Comparison of ENCODE assay signal across 23 cellular contexts in genomic region chr12:12887471-12887870, GRCh38. TPM values are rescaled to one million over a fixed set of nuclear protein-coding genes. Genes with fewer than 3 reads are reported as not detected.
DNase-seq lines count a peak whose midpoint lies in the region; FAIRE-seq and TF ChIP-seq lines count a peak whose summit lies in the region.
"Had no signal": no experiment of that assay in that cellular context is flagged by ENCODE, and none has a peak within 500 bp of the region (broad histone marks: within the 10 kb centered on the region; RNA-seq: fewer than 3 reads in every experiment).

No MANE protein-coding gene starts in this region.

- CTCF ChIA-PET in H1 (lab: Charles Lee; ENCODE audit: partially characterized antibody) = interaction anchor here (1.0 kb wide), 2 partner anchors 10 to 325 kb away, joined by 4 to 5 read pairs; no protein-coding TSS in a partner anchor

- H3K79me2 ChIP-seq in H1 (ENCODE audit: control insufficient read depth in 1 of 2, insufficient read depth in 2 of 2, low read length in 2 of 2) = no peaks in the 10 kb centered on the region

- no peaks in the 10 kb centered on the region for H4K20me1 ChIP-seq in H1 (replicated peaks in 1 of 2; ENCODE audit: control insufficient read depth in 1 of 2, insufficient read depth in 2 of 2, low read length in 2 of 2)

- no peak overlapping the region for H3K56ac ChIP-seq in H1 (replicated peaks; ENCODE audit: insufficient read length, low read depth, low read length)

- H3K4me1 ChIP-seq in H1 (replicated peaks in 1 of 4; ENCODE audit: control insufficient read depth in 3 of 4, insufficient read depth in 4 of 4, low read length in 3 of 4) (peaks cover 8 to 19% (median 16%) of the 10 kb centered on the region in 4 experiments; a peak in 6 of 7 replicates), transverse colon (peaks cover 0 to 37% (median 18%) of the 10 kb centered on the region in 4 donors), suprapubic skin (peaks cover 20% of the 10 kb centered on the region)

- H3K4ac ChIP-seq in H1 (replicated peaks; ENCODE audit: insufficient read length, low read depth, low read length) = no peak overlapping the region

- no peak overlapping the region for H2AK5ac ChIP-seq in H1 (ENCODE audit: low read depth, low read length)

- H3K23me2 ChIP-seq in H1 (ENCODE audit: low read depth, low read length) = peaks cover 11% of the 10 kb centered on the region; the same call in 1 of the 2 replicates

- in situ Hi-C loops in transverse colon (cut with MboI; ENCODE audit: low pct_ligation_motif_present in 1 of 4, low pct_unique_long_range_greater_than_20kb in 1 of 4, low sequenced_read_pairs in 3 of 4) = no loop called here

- no peak overlapping the region for H3K4me2 ChIP-seq in H1 (ENCODE audit: insufficient read depth in 1 of 2, low read depth in 2 of 2, low read length in 2 of 2)

- no peak overlapping the region for H2BK5ac ChIP-seq in H1 (ENCODE audit: low read depth, low read length)

- H3K4me3 ChIP-seq in H1 (ENCODE audit: extremely low read depth in 1 of 4, insufficient read depth in 2 of 4, low read depth in 3 of 4, low read length in 4 of 4) (no peak overlapping the region), transverse colon (no peak overlapping the region), suprapubic skin (no peak overlapping the region)
- H3K4me3 ChIP-seq: GM23248, HAP-1, SJSA1 had no signal

- peaks cover 0 to 37% (median 20%) of the 10 kb centered on the region in 4 experiments; a peak in 6 of 7 replicates for H3K27me3 ChIP-seq in H1 (replicated peaks in 1 of 4; ENCODE audit: control insufficient read depth in 3 of 4, extremely low read depth in 1 of 4, insufficient read depth in 3 of 4, low read length in 3 of 4)
- H3K27me3 ChIP-seq in transverse colon = peaks cover 3% of the 10 kb centered on the region
- H3K27me3 ChIP-seq in suprapubic skin = no peaks in the 10 kb centered on the region
- H3K27me3 ChIP-seq: SJSA1 had no signal

- no peak overlapping the region for H3K27ac ChIP-seq in H1 (ENCODE audit: low read depth, low read length)
- peak overlapping the region in 3 of 4 donors; percentile 17 to 35 (median 19) for H3K27ac ChIP-seq in transverse colon
- H3K27ac ChIP-seq in suprapubic skin = no peak overlapping the region
- H3K27ac ChIP-seq: GM23248, SJSA1 had no signal

- H2AFZ ChIP-seq in H1 (ENCODE audit: low read length) = no peak overlapping the region
- H2AFZ ChIP-seq: GM23248 had no signal

- no peak overlapping the region for H3K14ac ChIP-seq in H1 (ENCODE audit: insufficient read length)

- no peak overlapping the region for H3K18ac ChIP-seq in H1 (ENCODE audit: extremely low read depth, low read length)

- H2BK12ac ChIP-seq in H1 (ENCODE audit: low read depth, low read length) = no peak overlapping the region

- no peak overlapping the region for H3K9ac ChIP-seq in H1 (replicated peaks in 1 of 4; ENCODE audit: extremely low read depth in 1 of 4, low read depth in 3 of 4, low read length in 3 of 4)
- H3K9ac ChIP-seq: GM23248 had no signal

- POLR2A ChIA-PET in H1 (lab: Charles Lee; ENCODE audit: partially characterized antibody) = no interaction called here

- no peak overlapping the region for H4K91ac ChIP-seq in H1 (replicated peaks; ENCODE audit: insufficient read length, low read length)

- H2BK20ac ChIP-seq in H1 (ENCODE audit: low read length) = 0 out of 2 replicates have a peak overlapping the region, but pooled peaks have one; percentile 32

- TF ChIP-seq CTCF in H1 (IDR thresholded peaks at IDR 0.05; ENCODE audit: control extremely low read depth in 1 of 3, insufficient read depth in 1 of 3, low read depth in 1 of 3, low read length in 3 of 3) (no peak), transverse colon (IDR thresholded peaks at IDR 0.05) (no peak), suprapubic skin (IDR thresholded peaks at IDR 0.05) (no peak)

- WGBS in H1 (ENCODE audit: extremely low coverage in 1 of 2, insufficient coverage in 1 of 2, insufficient read length in 1 of 2, insufficient replicate concordance in 2 of 2, low coverage in 1 of 2, low lambda C conversion rate in 2 of 2, missing lambda C conversion rate in 1 of 2), 2 experiments = 71% methylated on average over 7 of the region's 7 CpGs; no CpG with 5 or more reads in 1 of the 2 experiments
- WGBS in transverse colon (ENCODE audit: low coverage in 1 of 2), 2 donors = 44 to 51% methylated on average over 4 to 7 of the region's 7 CpGs
- 74% methylated on average over 7 of the region's 7 CpGs for WGBS in suprapubic skin

- no peak overlapping the region for H3K23ac ChIP-seq in H1 (ENCODE audit: insufficient read length)

- H4K8ac ChIP-seq in H1 (ENCODE audit: extremely low read depth, insufficient read depth, low read length) = no peak overlapping the region

- no peak overlapping the region for H2BK120ac ChIP-seq in H1 (replicated peaks; ENCODE audit: low read depth, low read length)

- no peaks in the 10 kb centered on the region for H3K79me1 ChIP-seq in H1 (ENCODE audit: low read depth, low read length)

- H3K36me3 ChIP-seq in H1 (ENCODE audit: control insufficient read depth in 2 of 4, insufficient read depth in 4 of 4, low read length in 3 of 4) = no peaks in the 10 kb centered on the region
- H3K36me3 ChIP-seq in transverse colon = no peaks in the 10 kb centered on the region
- H3K36me3 ChIP-seq in suprapubic skin = no peaks in the 10 kb centered on the region
- H3K36me3 ChIP-seq: HAP-1, SJSA1 had no signal

- FAIRE-seq in H1 (lab: Jason Lieb, UNC) = no peak
- FAIRE-seq: D721Med, GM12891 had no signal

- no peak for TF ChIP-seq POLR2A in H1 (IDR thresholded peaks at IDR 0.05; ENCODE audit: control extremely low read depth in 1 of 2, low read depth in 2 of 2, low read length in 2 of 2)
- no peak for TF ChIP-seq POLR2A in transverse colon (IDR thresholded peaks at IDR 0.05)
- TF ChIP-seq POLR2A in suprapubic skin (IDR thresholded peaks at IDR 0.05) = no peak

- intact Hi-C loops in transverse colon (cut with DNase I; ENCODE audit: low total_unique reads) = no loop called here

- no peaks in the 10 kb centered on the region for H3K9me3 ChIP-seq in H1 (ENCODE audit: insufficient read depth in 2 of 2, low read depth in 1 of 2, low read length in 1 of 2)
- no peaks in the 10 kb centered on the region for H3K9me3 ChIP-seq in transverse colon
- no peaks in the 10 kb centered on the region for H3K9me3 ChIP-seq in suprapubic skin
- H3K9me3 ChIP-seq: HAP-1 had no signal

- TF ChIP-seq EP300 in H1 (IDR thresholded peaks at IDR 0.05; ENCODE audit: borderline replicate concordance in 1 of 2, low read depth in 2 of 2, low read length in 2 of 2) (no peak), transverse colon (IDR thresholded peaks at IDR 0.05; ENCODE audit: low read depth) (no peak), suprapubic skin (IDR thresholded peaks at IDR 0.05) (no peak)

- TF ChIP-seq RAD21 in H1 (IDR thresholded peaks at IDR 0.05 in 1 of 2, conservative IDR thresholded peaks at IDR 0.05 in 1 of 2; ENCODE audit: low read depth in 2 of 2, low read length in 2 of 2) = no peak

- DNase-seq in EH (ENCODE audit: low read depth) (peak; percentile 16), M059J (ENCODE audit: low read depth) (peak; percentile 38), H1 (ENCODE audit: low read depth in 1 of 2, low spot score in 2 of 2) (no peak), transverse colon (no peak), SK-N-DZ (ENCODE audit: low spot score) (no peak), AML-193 (lab: John Stamatoyannopoulos, UW) (no peak), NCI-H2081 (lab: John Stamatoyannopoulos, UW) (no peak), suprapubic skin (ENCODE audit: low spot score in 2 of 2) (no peak)
- DNase-seq: C1 segment of cervical spinal cord; CD8-positive, alpha-beta T cell; DMS79; GM23248; NCI-H1092; NCI-H1436; NCI-H187 treated with DMSO at 0.1 percent for 48 hours; NCI-H226; NCI-H510A treated with DMSO at 0.1 percent for 48 hours; NCI-H774; NK-92 treated with Interleukin-12 subunit alpha and Interleukin-12 subunit beta, amount 100 ng/mL, for 24 hours had no signal

- H2BK15ac ChIP-seq in H1 (ENCODE audit: low read length) = no peak overlapping the region

- no peak overlapping the region for H4K5ac ChIP-seq in H1 (ENCODE audit: insufficient read length, low read depth, low read length)

TF ChIP-seq in H1, 55 proteins besides CTCF, POLR2A, EP300 and RAD21 (continues in another document):
- TF ChIP-seq TEAD4 (IDR thresholded peaks at IDR 0.05; ENCODE audit: low read depth, low read length) (no peak), POLR2AphosphoS5 (IDR thresholded peaks at IDR 0.05; ENCODE audit: low read depth, low read length) (no peak), NRF1 (IDR thresholded peaks at IDR 0.05; ENCODE audit: low read depth, low read length) (no peak), BCL11A (IDR thresholded peaks at IDR 0.05; ENCODE audit: low read depth in 2 of 2, low read length in 2 of 2) (no peak), EZH2 (IDR thresholded peaks at IDR 0.05; ENCODE audit: low read depth, low read length, severe bottlenecking) (no peak), ZNF274 (IDR thresholded peaks at IDR 0.05; ENCODE audit: borderline replicate concordance, extremely low read depth, low read length) (no peak), SP2 (IDR thresholded peaks at IDR 0.05; ENCODE audit: low read length) (no peak), NANOG (IDR thresholded peaks at IDR 0.05; ENCODE audit: insufficient read depth, low read depth, low read length, poor library complexity, severe bottlenecking) (no peak), POU5F1 (IDR thresholded peaks at IDR 0.05; ENCODE audit: low read depth, low read length) (no peak)
- TF ChIP-seq, protein P1, sequence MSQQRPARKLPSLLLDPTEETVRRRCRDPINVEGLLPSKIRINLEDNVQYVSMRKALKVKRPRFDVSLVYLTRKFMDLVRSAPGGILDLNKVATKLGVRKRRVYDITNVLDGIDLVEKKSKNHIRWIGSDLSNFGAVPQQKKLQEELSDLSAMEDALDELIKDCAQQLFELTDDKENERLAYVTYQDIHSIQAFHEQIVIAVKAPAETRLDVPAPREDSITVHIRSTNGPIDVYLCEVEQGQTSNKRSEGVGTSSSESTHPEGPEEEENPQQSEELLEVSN (IDR thresholded peaks at IDR 0.05) = no peak

RNA-seq across cellular contexts. Expression of gene GPRC5A, which starts 3.9 kb away (rescaled TPM):
- 70.0 and 89.7 TPM in 2 replicates for total RNA-seq in M059J (2014; rRNA removed; shearing (Covaris generic))
- 1.0 and 1.5 TPM in 2 replicates for total RNA-seq in H1 (2021; fragmentation: NEBNext Ultra II Directional; extraction: Animal tissue kit (Norgen Biotek cat#: 25700))
- polyA plus RNA-seq in H1 (2011; rRNA removed) = 1.3 and 1.4 TPM in 2 replicates
- 1.3 TPM for polyA plus RNA-seq in H1 (2011; cell fraction: cytosol; rRNA removed)
- 1.6 TPM for polyA plus RNA-seq in H1 (2011; cell fraction: nucleus; rRNA removed)
- polyA plus RNA-seq in H1 (2012, experiment 1 of 2) = 0.40 to 1.1 TPM (median 0.60 TPM) in 4 replicates
- polyA plus RNA-seq in H1 (2012, experiment 2 of 2) = 0.51 TPM
- 0.53 TPM for polyA plus RNA-seq in H1 (2013, experiment 1 of 2)
- polyA plus RNA-seq in H1 (2013, experiment 2 of 2) = 0.44 TPM
- polyA minus RNA-seq in H1 (2011; rRNA and poly(A)+ RNA removed) = 4.6 and 4.8 TPM in 2 replicates
- 1.3 TPM for polyA minus RNA-seq in H1 (2011; cell fraction: cytosol; rRNA and poly(A)+ RNA removed)
- polyA minus RNA-seq in H1 (2011; cell fraction: nucleus; rRNA and poly(A)+ RNA removed) = 1.5 TPM
- total RNA-seq in transverse colon (100 to 1,000 TPM in 3 of 4 donors, 1 to 10 TPM in 1; 7.0 to 166 (median 116) TPM), suprapubic skin (10 to 100 TPM in 1 of 4 donors, 1 to 10 TPM in 3; 4.0 to 11.0 (median 7.2) TPM)
- polyA plus RNA-seq in SK-N-DZ (2014; cell fraction: cytosol; rRNA removed) = 1.1 and 1.8 TPM in 2 replicates
- 0.35 and 2.0 TPM in 2 replicates for polyA plus RNA-seq in SK-N-DZ (2014; cell fraction: nucleus; rRNA removed)
- total RNA-seq: CD8-positive, alpha-beta T cell had no signal

Comparison
In these comparisons a context has a peak if more than half of its experiments do, and no peak if none do; other contexts are left out.
1. DNase-seq: peak in EH (single experiment) and M059J (single experiment); none in H1 (0 of 2), transverse colon (single experiment), SK-N-DZ (single experiment), AML-193 (0 of 2), NCI-H2081 (0 of 2) and suprapubic skin (0 of 2).
2. H3K27ac ChIP-seq: peak in transverse colon (3 of 4); none in H1 (single experiment) and suprapubic skin (single experiment).